ENCODE assay signal across 9 cellular contexts in the genomic region with DNA sequence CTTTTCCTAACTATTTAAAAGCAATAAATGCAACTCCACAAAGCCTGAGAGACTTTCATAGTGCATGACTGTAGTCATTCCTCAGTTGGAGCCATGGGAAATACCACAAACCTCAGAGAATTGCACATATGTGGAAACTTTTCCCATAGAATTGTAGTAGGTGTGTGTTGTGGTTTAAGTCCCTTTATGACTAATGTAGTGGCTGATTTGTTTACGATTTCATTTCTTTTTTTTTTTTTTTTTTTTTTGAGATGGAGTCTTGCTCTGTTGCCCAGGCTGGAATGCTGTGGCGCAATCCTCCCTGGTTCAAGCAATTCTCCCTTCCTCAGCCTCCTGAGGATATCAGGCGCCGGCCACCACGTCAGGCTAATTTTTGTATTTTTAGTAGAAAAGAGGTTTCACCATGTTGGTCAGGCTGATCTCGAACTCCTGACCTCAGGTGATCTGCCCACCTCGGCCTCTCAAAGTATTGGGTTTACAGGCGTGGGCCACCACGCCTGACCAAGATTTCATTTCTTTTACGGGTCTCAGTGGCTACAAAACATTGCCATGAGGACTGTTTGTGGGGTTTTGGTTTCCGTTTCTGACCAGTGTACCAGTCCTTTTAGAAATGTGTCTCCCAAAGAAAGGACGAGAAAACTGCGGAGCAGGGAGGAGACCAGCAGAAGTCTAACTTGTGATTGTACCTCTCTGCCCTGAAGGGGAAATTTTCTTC.
A peak's percentile ranks its signal among the peaks of the same experiment; 100 is the strongest.
DNase-seq lines count a peak whose midpoint lies in the region; ATAC-seq and TF ChIP-seq lines count a peak whose summit lies in the region.
"Had no signal": no experiment of that assay in that cellular context is flagged by ENCODE, and none has a peak within 500 bp of the region (broad histone marks: within the 10 kb centered on the region; RNA-seq: fewer than 3 reads in every experiment).

No MANE protein-coding gene starts in this region.

- no peak overlapping the region for H3K4me3 ChIP-seq in breast epithelium
- H3K4me3 ChIP-seq: testis had no signal

- DNase-seq in Caki2 (ENCODE audit: low read depth) (peak; percentile 72), HK-2 (ENCODE audit: unreplicated experiment) (peak; percentile 54), breast epithelium (ENCODE audit: low spot score in 2 of 2) (no peak), omental fat pad (ENCODE audit: low spot score) (no peak), NCI-H2171 treated with DMSO at 0.1 percent for 48 hours (lab: John Stamatoyannopoulos, UW) (no peak), left lobe of liver (ENCODE audit: low spot score) (no peak)
- DNase-seq in activated naive CD4-positive, alpha-beta T cell treated with Interleukin-2 at 50 U/mL for 16 hours: no peak

- intact Hi-C loops in breast epithelium (cut with DNase I; ENCODE audit: low total_unique reads): no loop called here

- no peak for TF ChIP-seq POLR2A in breast epithelium (IDR thresholded peaks at IDR 0.05)

- H3K36me3 ChIP-seq in breast epithelium: no peaks in the 10 kb centered on the region

- in situ Hi-C loops in Caki2 (cut with HindIII; ENCODE audit: low pct_unique_long_range_greater_than_20kb, low sequenced_read_pairs): no loop called here

- H3K27ac ChIP-seq in breast epithelium: peak overlapping the region; percentile 55 to 67
- H3K27ac ChIP-seq: testis had no signal

- no peak for TF ChIP-seq CTCF in breast epithelium (IDR thresholded peaks at IDR 0.05)
- TF ChIP-seq CTCF in omental fat pad (IDR thresholded peaks at IDR 0.05): no peak

- no peaks in the 10 kb centered on the region for H3K9me3 ChIP-seq in breast epithelium
- H3K9me3 ChIP-seq: testis had no signal

- no peaks in the 10 kb centered on the region for H3K4me1 ChIP-seq in breast epithelium

- no peaks in the 10 kb centered on the region for H3K27me3 ChIP-seq in breast epithelium
- H3K27me3 ChIP-seq: testis had no signal

- ATAC-seq in omental fat pad (ENCODE audit: low FRiP score) (peak; percentile 19), HG03097 (IDR thresholded peaks at IDR 0.05; ENCODE audit: low FRiP score, unreplicated experiment) (no peak), left lobe of liver (no peak)

Comparison
In these comparisons a context has a peak if more than half of its experiments do, and no peak if none do; other contexts are left out.
1. DNase-seq: peak in Caki2 (single experiment) and HK-2 (single experiment); none in breast epithelium (0 of 2), omental fat pad (single experiment), NCI-H2171 treated with DMSO at 0.1 percent for 48 hours (single experiment), activated naive CD4-positive, alpha-beta T cell treated with Interleukin-2 at 50 U/mL for 16 hours (single experiment) and left lobe of liver (single experiment).